8 cellular contexts compared by ENCODE assay signal in genomic region chr10:126387931-126388911, GRCh38. TPM values are rescaled to one million over a fixed set of nuclear protein-coding genes. Genes with fewer than 3 reads are reported as not detected.
DNase-seq lines count a peak whose midpoint lies in the region; ATAC-seq and TF ChIP-seq lines count a peak whose summit lies in the region.

Gene ADAM12, minus strand, starts transcription at chr10:126388477. Its CDS starts 332 bp downstream, at chr10:126388145.

- ATAC-seq in activated CD4-positive, CD25-positive, alpha-beta regulatory T cell treated with anti-CD3 and anti-CD28 coated beads, Interleukin-2, amount 50 U/mL, for 24 hours, result peak; percentile 27 to 54
- no peak for ATAC-seq in activated naive CD8-positive, alpha-beta T cell treated with anti-CD3 and anti-CD28 coated beads, Interleukin-2, amount 10 ng/mL, durations not matched to agents 7 days and 5 days (ENCODE audit: low read depth)
- no peak for ATAC-seq in GM19351 (IDR thresholded peaks at IDR 0.05; ENCODE audit: unreplicated experiment)
- no peak for ATAC-seq in HG03139 (IDR thresholded peaks at IDR 0.05; ENCODE audit: unreplicated experiment)

- peak within 1 kb of the TSS; percentile 61 for H3K4me3 Mint-ChIP-seq in activated naive CD8-positive, alpha-beta T cell treated with anti-CD3 and anti-CD28 coated beads, Interleukin-2, amount 10 ng/mL, durations not matched to agents 7 days and 5 days

- H3K9me3 Mint-ChIP-seq in activated naive CD8-positive, alpha-beta T cell treated with anti-CD3 and anti-CD28 coated beads, Interleukin-2, amount 10 ng/mL, durations not matched to agents 7 days and 5 days, result no peaks in the 10 kb centered on the region

- POLR2A ChIA-PET in activated naive CD8-positive, alpha-beta T cell treated with anti-CD3 and anti-CD28 coated beads, Interleukin-2, amount 10 ng/mL, durations not matched to agents 7 days and 5 days (lab: Charles Lee), result no interaction called here

- no peak for DNase-seq in activated CD4-positive, CD25-positive, alpha-beta regulatory T cell (lab: John Stamatoyannopoulos, UW)
- peak; percentile 36 for DNase-seq in activated naive CD8-positive, alpha-beta T cell treated with anti-CD3 and anti-CD28 coated beads, Interleukin-2, amount 10 ng/mL, durations not matched to agents 7 days and 5 days
- DNase-seq in left ventricle myocardium inferior (peak; percentile 49), putamen (ENCODE audit: low spot score) (peak; percentile 41), GM19238 (ENCODE audit: insufficient read length, low spot score) (no peak)

- peak within 1 kb of the TSS; percentile 63 for H3K4me3 ChIP-seq in left ventricle myocardium inferior

- peak within 1 kb of the TSS; percentile 33 for H3K27ac ChIP-seq in left ventricle myocardium inferior (replicated peaks)

- peaks cover 17% of the 10 kb centered on the region for H3K4me1 ChIP-seq in left ventricle myocardium inferior

- no peaks in the 10 kb centered on the region for H3K36me3 ChIP-seq in left ventricle myocardium inferior

- peaks cover 32% of the 10 kb centered on the region for H3K27me3 Mint-ChIP-seq in activated naive CD8-positive, alpha-beta T cell treated with anti-CD3 and anti-CD28 coated beads, Interleukin-2, amount 10 ng/mL, durations not matched to agents 7 days and 5 days

- H3K36me3 Mint-ChIP-seq in activated naive CD8-positive, alpha-beta T cell treated with anti-CD3 and anti-CD28 coated beads, Interleukin-2, amount 10 ng/mL, durations not matched to agents 7 days and 5 days, result peaks cover 5% of the 10 kb centered on the region

- peaks cover 80% of the 10 kb centered on the region for H3K27me3 ChIP-seq in left ventricle myocardium inferior (ENCODE audit: low read depth)

- H3K27ac Mint-ChIP-seq in activated naive CD8-positive, alpha-beta T cell treated with anti-CD3 and anti-CD28 coated beads, Interleukin-2, amount 10 ng/mL, durations not matched to agents 7 days and 5 days, result peak within 1 kb of the TSS; percentile 7

- no peak for TF ChIP-seq CTCF in left ventricle myocardium inferior (IDR thresholded peaks at IDR 0.05; ENCODE audit: borderline replicate concordance)

- intact Hi-C loops in left ventricle myocardium inferior (cut with micrococcal nuclease), result no loop called here

- H3K4me1 Mint-ChIP-seq in activated naive CD8-positive, alpha-beta T cell treated with anti-CD3 and anti-CD28 coated beads, Interleukin-2, amount 10 ng/mL, durations not matched to agents 7 days and 5 days, result peaks cover 5% of the 10 kb centered on the region

- peaks cover 5% of the 10 kb centered on the region for H3K9me3 ChIP-seq in left ventricle myocardium inferior (replicated peaks)

RNA-seq across cellular contexts. Expression of gene ADAM12, which starts in this region (rescaled TPM):
- total RNA-seq in activated naive CD8-positive, alpha-beta T cell treated with anti-CD3 and anti-CD28 coated beads, Interleukin-2, amount 10 ng/mL, durations not matched to agents 7 days and 5 days, result under 1 TPM; 0.17 to 0.39 TPM
- total RNA-seq in left ventricle myocardium inferior, result 0.27 TPM

Comparison
In these comparisons a context has a peak if more than half of its experiments do, and no peak if none do; other contexts are left out.
1. Peak in DNase-seq in activated naive CD8-positive, alpha-beta T cell treated with anti-CD3 and anti-CD28 coated beads, Interleukin-2, amount 10 ng/mL, durations not matched to agents 7 days and 5 days; RNA of the gene not detected or under 1 TPM.
2. Peak in DNase-seq, H3K4me3 ChIP-seq and H3K27ac ChIP-seq in left ventricle myocardium inferior; RNA of the gene not detected or under 1 TPM.
3. ATAC-seq: peak in activated CD4-positive, CD25-positive, alpha-beta regulatory T cell treated with anti-CD3 and anti-CD28 coated beads, Interleukin-2, amount 50 U/mL, for 24 hours (2 of 2); none in activated naive CD8-positive, alpha-beta T cell treated with anti-CD3 and anti-CD28 coated beads, Interleukin-2, amount 10 ng/mL, durations not matched to agents 7 days and 5 days (single experiment), GM19351 (single experiment) and HG03139 (single experiment).